In genomic region chr22:40029189-40029890, GRCh38 we compare ENCODE assay signal across 16 cellular contexts.
"Had no signal": no experiment of that assay in that cellular context is flagged by ENCODE, and none has a peak within 500 bp of the region (broad histone marks: within the 10 kb centered on the region; RNA-seq: fewer than 3 reads in every experiment).

No MANE protein-coding gene starts in this region.

- H3K27ac ChIP-seq: brain microvascular endothelial cell, coronary artery, gastroesophageal sphincter, heart right ventricle, left ventricle myocardium inferior, transverse colon, vagina had no signal

- H3K4me1 Mint-ChIP-seq: central memory CD8-positive, alpha-beta T cell had no signal

- H3K27me3 ChIP-seq: transverse colon, vagina had no signal

- H3K4me3 ChIP-seq: coronary artery, gastroesophageal sphincter, heart right ventricle, left ventricle myocardium inferior, transverse colon, vagina had no signal

- H3K27ac Mint-ChIP-seq: stimulated activated naive CD8-positive, alpha-beta T cell treated with anti-CD3 and anti-CD28 coated beads, Interleukin-15, Interleukin-2, amounts not matched to agents 100 ng/mL and 50 ng/mL, for 24 hours had no signal

- H3K36me3 ChIP-seq: brain microvascular endothelial cell, gastroesophageal sphincter, heart right ventricle, left ventricle myocardium inferior, transverse colon, vagina had no signal

- H3K27me3 Mint-ChIP-seq: central memory CD8-positive, alpha-beta T cell; naive thymus-derived CD8-positive, alpha-beta T cell; stimulated activated naive CD8-positive, alpha-beta T cell treated with anti-CD3 and anti-CD28 coated beads, Interleukin-15, Interleukin-2, amounts not matched to agents 100 ng/mL and 50 ng/mL, for 24 hours had no signal

- H3K4me3 Mint-ChIP-seq: central memory CD8-positive, alpha-beta T cell; naive thymus-derived CD8-positive, alpha-beta T cell; stimulated activated naive CD8-positive, alpha-beta T cell treated with anti-CD3 and anti-CD28 coated beads, Interleukin-15, Interleukin-2, amounts not matched to agents 100 ng/mL and 50 ng/mL, for 24 hours had no signal

- H3K9me3 ChIP-seq: gastroesophageal sphincter, heart right ventricle, left ventricle myocardium inferior, transverse colon, vagina had no signal

- H3K36me3 Mint-ChIP-seq: naive thymus-derived CD8-positive, alpha-beta T cell had no signal

- H3K9me3 Mint-ChIP-seq: central memory CD8-positive, alpha-beta T cell; naive thymus-derived CD8-positive, alpha-beta T cell; stimulated activated naive CD8-positive, alpha-beta T cell treated with anti-CD3 and anti-CD28 coated beads, Interleukin-15, Interleukin-2, amounts not matched to agents 100 ng/mL and 50 ng/mL, for 24 hours had no signal

- DNase-seq: activated CD4-positive, alpha-beta T cell treated with anti-CD3 and anti-CD28 coated beads, Interleukin-2, amount 50 U/mL, for 48 hours; activated naive CD4-positive, alpha-beta T cell; brain microvascular endothelial cell; heart right ventricle; left ventricle myocardium inferior; naive thymus-derived CD8-positive, alpha-beta T cell; retina; stimulated activated CD4-positive, alpha-beta T cell treated with anti-CD3 and anti-CD28 coated beads, Interleukin-2, amount 100 ng/mL, for 24 hours; SW 1271; T-helper 2 cell; transverse colon had no signal
